ENCODE assay signal across 20 cellular contexts in genomic region chr12:116162071-116162470, GRCh38.
"Had no signal": no experiment of that assay in that cellular context is flagged by ENCODE, and none has a peak within 500 bp of the region (broad histone marks: within the 10 kb centered on the region; RNA-seq: fewer than 3 reads in every experiment).

No MANE protein-coding gene starts in this region.

- H3K27ac ChIP-seq: brain microvascular endothelial cell, epithelial cell of prostate, heart right ventricle, lower lobe of right lung, tibial nerve, vagina had no signal

- ATAC-seq: heart right ventricle, left cardiac atrium, lower lobe of right lung had no signal

- H3K36me3 Mint-ChIP-seq: mesothelial cell of epicardium had no signal

- H3K36me3 ChIP-seq: brain microvascular endothelial cell, heart right ventricle, lower lobe of right lung, pancreas, tibial nerve, vagina had no signal

- H3K4me3 ChIP-seq: heart right ventricle, lower lobe of right lung, pancreas, tibial nerve, vagina had no signal

- DNase-seq: activated CD4-positive, alpha-beta T cell treated with anti-CD3 and anti-CD28 coated beads, Interleukin-2, amount 10 ng/mL, durations not matched to agents 7 days and 5 days; activated naive CD8-positive, alpha-beta T cell treated with anti-CD3 and anti-CD28 coated beads for 36 hours; brain microvascular endothelial cell; effector memory CD4-positive, alpha-beta T cell; foreskin melanocyte; heart right ventricle; left cardiac atrium; lower lobe of right lung; pancreas; stimulated activated CD4-positive, alpha-beta T cell treated with anti-CD3 and anti-CD28 coated beads, Interleukin-4, amount 100 ng/mL, for 1 hour; stimulated activated naive CD4-positive, alpha-beta T cell; substantia nigra had no signal

- H3K9me3 Mint-ChIP-seq: activated CD4-positive, alpha-beta T cell treated with anti-CD3 and anti-CD28 coated beads, Interleukin-2, amount 10 ng/mL, durations not matched to agents 7 days and 5 days; activated naive CD8-positive, alpha-beta T cell treated with anti-CD3 and anti-CD28 coated beads for 36 hours; activated T-helper 1 cell treated with anti-CD3 and anti-CD28 coated beads, Interleukin-12 subunit alpha, Interleukin-12 subunit beta, Interleukin-2, Interleukin-4 antibody, amounts not matched to agents 30 ng/mL and 10 ng/mL and 1 ng/mL, durations not matched to agents 14 hours and 24 hours and 36 hours; dendritic cell treated with granulocyte-macrophage colony-stimulating factor and Interleukin-4, amounts not matched to agents 40 ng/mL and 50 ng/mL, for 4 days; mesothelial cell of epicardium; neural crest cell; T-helper 2 cell treated with Interferon-gamma antibody and Interleukin-4, amounts not matched to agents 5 μg/mL and 100 μg/mL, for 36 hours had no signal

- H3K27ac Mint-ChIP-seq: activated CD4-positive, alpha-beta T cell treated with anti-CD3 and anti-CD28 coated beads, Interleukin-2, amount 10 ng/mL, durations not matched to agents 7 days and 5 days; activated naive CD8-positive, alpha-beta T cell treated with anti-CD3 and anti-CD28 coated beads for 36 hours; activated T-helper 1 cell treated with anti-CD3 and anti-CD28 coated beads, Interleukin-12 subunit alpha, Interleukin-12 subunit beta, Interleukin-2, Interleukin-4 antibody, amounts not matched to agents 30 ng/mL and 10 ng/mL and 1 ng/mL, durations not matched to agents 14 hours and 24 hours and 36 hours; dendritic cell treated with granulocyte-macrophage colony-stimulating factor and Interleukin-4, amounts not matched to agents 40 ng/mL and 50 ng/mL, for 4 days; T-helper 2 cell treated with Interferon-gamma antibody and Interleukin-4, amounts not matched to agents 5 μg/mL and 100 μg/mL, for 36 hours had no signal

- H3K27me3 ChIP-seq: brain microvascular endothelial cell, heart right ventricle, pancreas, tibial nerve, vagina had no signal

- H3K9me3 ChIP-seq: heart right ventricle, lower lobe of right lung, pancreas, tibial nerve, vagina had no signal

- H3K27me3 Mint-ChIP-seq: activated CD4-positive, alpha-beta T cell treated with anti-CD3 and anti-CD28 coated beads, Interleukin-2, amount 10 ng/mL, durations not matched to agents 7 days and 5 days; activated naive CD8-positive, alpha-beta T cell treated with anti-CD3 and anti-CD28 coated beads for 36 hours; dendritic cell treated with granulocyte-macrophage colony-stimulating factor and Interleukin-4, amounts not matched to agents 40 ng/mL and 50 ng/mL, for 4 days had no signal

- H3K4me3 Mint-ChIP-seq: activated CD4-positive, alpha-beta T cell treated with anti-CD3 and anti-CD28 coated beads, Interleukin-2, amount 10 ng/mL, durations not matched to agents 7 days and 5 days; activated naive CD8-positive, alpha-beta T cell treated with anti-CD3 and anti-CD28 coated beads for 36 hours; activated T-helper 1 cell treated with anti-CD3 and anti-CD28 coated beads, Interleukin-12 subunit alpha, Interleukin-12 subunit beta, Interleukin-2, Interleukin-4 antibody, amounts not matched to agents 30 ng/mL and 10 ng/mL and 1 ng/mL, durations not matched to agents 14 hours and 24 hours and 36 hours; dendritic cell treated with granulocyte-macrophage colony-stimulating factor and Interleukin-4, amounts not matched to agents 40 ng/mL and 50 ng/mL, for 4 days; mesothelial cell of epicardium; neural crest cell; T-helper 2 cell treated with Interferon-gamma antibody and Interleukin-4, amounts not matched to agents 5 μg/mL and 100 μg/mL, for 36 hours had no signal
